In genomic region chr17:27552467-27552779, GRCh38 we compare ENCODE assay signal across 1 cellular context.
A peak's percentile ranks its signal among the peaks of the same experiment; 100 is the strongest.
TF ChIP-seq lines count a peak whose summit lies in the region.

No MANE protein-coding gene starts in this region.

TF ChIP-seq in A549, 52 proteins besides CTCF, POLR2A, EP300 and RAD21 (continued from another document):
- TF ChIP-seq MAFK (IDR thresholded peaks at IDR 0.05; ENCODE audit: partially characterized antibody) = no peak
- TF ChIP-seq CBX2 (IDR thresholded peaks at IDR 0.05; ENCODE audit: borderline replicate concordance, low read depth) = no peak
- TF ChIP-seq CBX8 (IDR thresholded peaks at IDR 0.05) = no peak
- no peak for TF ChIP-seq HMGXB4 (CRISPR knock-in tag; IDR thresholded peaks at IDR 0.05; ENCODE audit: borderline replicate concordance)
- TF ChIP-seq MYC (IDR thresholded peaks at IDR 0.05; ENCODE audit: borderline replicate concordance, low read length) = no peak; the same call in 1 of the 2 replicates
- TF ChIP-seq EHF (CRISPR knock-in tag; IDR thresholded peaks at IDR 0.05) = 0 out of 2 replicates have a peak, but pooled peaks have one; percentile 68
- TF ChIP-seq HDAC2 (IDR thresholded peaks at IDR 0.05) = no peak
- no peak for TF ChIP-seq NFE2L2 (conservative IDR thresholded peaks at IDR 0.05; ENCODE audit: low read length)
- TF ChIP-seq KDM1A (IDR thresholded peaks at IDR 0.05; ENCODE audit: low read depth) = no peak
- no peak for TF ChIP-seq POLR2AphosphoS2 (conservative IDR thresholded peaks at IDR 0.05; ENCODE audit: low read length)
- no peak; the same call in 1 of the 2 replicates for TF ChIP-seq HOXB5 (CRISPR knock-in tag; IDR thresholded peaks at IDR 0.05)
- TF ChIP-seq KDM5A (IDR thresholded peaks at IDR 0.05) = no peak
- TF ChIP-seq JUN (IDR thresholded peaks at IDR 0.05) = peak in 1 of 2 experiments; percentile 54; a peak in 2 of 5 replicates
- TF ChIP-seq REST (IDR thresholded peaks at IDR 0.05) = no peak
- TF ChIP-seq E2F6 (IDR thresholded peaks at IDR 0.05; ENCODE audit: borderline replicate concordance, low read depth) = no peak
- no peak for TF ChIP-seq TFCP2L1 (CRISPR knock-in tag; IDR thresholded peaks at IDR 0.05)
- TF ChIP-seq PHF8 (IDR thresholded peaks at IDR 0.05; ENCODE audit: borderline replicate concordance, low read depth) = no peak
- no peak for TF ChIP-seq RNF2 (IDR thresholded peaks at IDR 0.05; ENCODE audit: borderline replicate concordance, low read depth)
- TF ChIP-seq MAZ (IDR thresholded peaks at IDR 0.05; ENCODE audit: borderline replicate concordance, low read depth, low read length) = no peak
- TF ChIP-seq ZC3H11A (IDR thresholded peaks at IDR 0.05) = no peak
- TF ChIP-seq ZFP36 (IDR thresholded peaks at IDR 0.05; ENCODE audit: borderline replicate concordance, partially characterized antibody) = no peak
- TF ChIP-seq BHLHE40 (IDR thresholded peaks at IDR 0.05; ENCODE audit: low read depth, low read length) = no peak
- peak; percentile 27; the same call in 1 of the 2 replicates for TF ChIP-seq MAX (IDR thresholded peaks at IDR 0.05)
- TF ChIP-seq PBX3 (IDR thresholded peaks at IDR 0.05) = no peak
- no peak for TF ChIP-seq ZSCAN20 (CRISPR knock-in tag; IDR thresholded peaks at IDR 0.05)
- TF ChIP-seq ELK1 (IDR thresholded peaks at IDR 0.05; ENCODE audit: low read depth, low read length) = no peak
- TF ChIP-seq ESRRA (IDR thresholded peaks at IDR 0.05; ENCODE audit: borderline replicate concordance, low read length) = no peak
- no peak for TF ChIP-seq HEYL (CRISPR knock-in tag; IDR thresholded peaks at IDR 0.05)
- no peak for TF ChIP-seq USF2 (IDR thresholded peaks at IDR 0.05)
- no peak for TF ChIP-seq HOXA7 (CRISPR knock-in tag; IDR thresholded peaks at IDR 0.05)
- 0 out of 2 replicates have a peak, but pooled peaks have one; percentile 27 for TF ChIP-seq ATOH8 (CRISPR knock-in tag; IDR thresholded peaks at IDR 0.05; ENCODE audit: low read depth)
- no peak for TF ChIP-seq EHMT2 (IDR thresholded peaks at IDR 0.05; ENCODE audit: low read depth)
- peak; percentile 90 for TF ChIP-seq JUNB (IDR thresholded peaks at IDR 0.05)
- no peak for TF ChIP-seq HOXB13 (CRISPR knock-in tag; IDR thresholded peaks at IDR 0.05; ENCODE audit: low read depth)
- no peak for TF ChIP-seq CEBPB (IDR thresholded peaks at IDR 0.05)
TF ChIP-seq in A549: peak in this region for 6.
